In the genomic region with DNA sequence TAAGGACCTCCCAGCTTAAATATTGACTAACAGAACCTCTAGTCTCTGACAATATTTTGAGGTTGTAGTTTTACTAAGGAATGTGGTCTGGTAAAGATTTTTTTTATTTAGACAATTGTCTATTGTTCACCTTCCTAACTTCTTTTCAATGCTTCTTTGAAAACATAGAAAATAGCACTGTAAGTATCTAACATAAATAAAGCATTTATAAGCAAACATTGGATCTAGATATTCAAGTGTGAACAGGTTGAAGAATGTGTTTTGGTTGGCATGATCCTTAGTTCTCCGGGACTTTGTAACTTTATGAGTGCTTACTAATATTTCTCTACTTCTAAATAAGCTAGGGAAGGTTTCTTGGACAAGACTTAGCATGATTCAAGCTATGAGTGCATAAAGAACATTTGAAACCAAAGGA, we compare ENCODE assay signal across 1 cellular context.
TF ChIP-seq lines count a peak whose summit lies in the region.

No MANE protein-coding gene starts in this region.

TF ChIP-seq in H1, 55 proteins besides CTCF, POLR2A, EP300 and RAD21:
- TF ChIP-seq CBX8 (IDR thresholded peaks at IDR 0.05; ENCODE audit: borderline replicate concordance, low read depth, low read length) = no peak
- TF ChIP-seq CBX5 (IDR thresholded peaks at IDR 0.05; ENCODE audit: low read depth, low read length) = no peak
- no peak for TF ChIP-seq EZH2 (IDR thresholded peaks at IDR 0.05; ENCODE audit: low read depth, low read length, severe bottlenecking)
- TF ChIP-seq BACH1 (IDR thresholded peaks at IDR 0.05; ENCODE audit: low read length) = no peak
- TF ChIP-seq SRF (IDR thresholded peaks at IDR 0.05; ENCODE audit: low read depth, low read length) = no peak
- TF ChIP-seq, protein P1, sequence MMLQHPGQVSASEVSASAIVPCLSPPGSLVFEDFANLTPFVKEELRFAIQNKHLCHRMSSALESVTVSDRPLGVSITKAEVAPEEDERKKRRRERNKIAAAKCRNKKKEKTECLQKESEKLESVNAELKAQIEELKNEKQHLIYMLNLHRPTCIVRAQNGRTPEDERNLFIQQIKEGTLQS (IDR thresholded peaks at IDR 0.05; ENCODE audit: insufficient read depth, low read depth, low read length) = no peak
- TF ChIP-seq GTF2F1 (IDR thresholded peaks at IDR 0.05; ENCODE audit: borderline replicate concordance, low read depth, low read length) = no peak
- TF ChIP-seq GABPA (IDR thresholded peaks at IDR 0.05; ENCODE audit: borderline replicate concordance, insufficient read depth, low read length) = no peak
- TF ChIP-seq SAP30 (IDR thresholded peaks at IDR 0.05; ENCODE audit: insufficient read depth, insufficient replicate concordance, low read length) = no peak
- no peak for TF ChIP-seq TAF1 (IDR thresholded peaks at IDR 0.05; ENCODE audit: low read depth, low read length)
- no peak for TF ChIP-seq YY1 (IDR thresholded peaks at IDR 0.05; ENCODE audit: low read depth, low read length)
- TF ChIP-seq, protein P2, sequence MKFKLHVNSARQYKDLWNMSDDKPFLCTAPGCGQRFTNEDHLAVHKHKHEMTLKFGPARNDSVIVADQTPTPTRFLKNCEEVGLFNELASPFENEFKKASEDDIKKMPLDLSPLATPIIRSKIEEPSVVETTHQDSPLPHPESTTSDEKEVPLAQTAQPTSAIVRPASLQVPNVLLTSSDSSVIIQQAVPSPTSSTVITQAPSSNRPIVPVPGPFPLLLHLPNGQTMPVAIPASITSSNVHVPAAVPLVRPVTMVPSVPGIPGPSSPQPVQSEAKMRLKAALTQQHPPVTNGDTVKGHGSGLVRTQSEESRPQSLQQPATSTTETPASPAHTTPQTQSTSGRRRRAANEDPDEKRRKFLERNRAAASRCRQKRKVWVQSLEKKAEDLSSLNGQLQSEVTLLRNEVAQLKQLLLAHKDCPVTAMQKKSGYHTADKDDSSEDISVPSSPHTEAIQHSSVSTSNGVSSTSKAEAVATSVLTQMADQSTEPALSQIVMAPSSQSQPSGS (IDR thresholded peaks at IDR 0.05; ENCODE audit: low read length) = no peak
- no peak for TF ChIP-seq CTBP2 (IDR thresholded peaks at IDR 0.05; ENCODE audit: borderline replicate concordance, insufficient read depth, insufficient read length, low read length)
- TF ChIP-seq, protein P3, sequence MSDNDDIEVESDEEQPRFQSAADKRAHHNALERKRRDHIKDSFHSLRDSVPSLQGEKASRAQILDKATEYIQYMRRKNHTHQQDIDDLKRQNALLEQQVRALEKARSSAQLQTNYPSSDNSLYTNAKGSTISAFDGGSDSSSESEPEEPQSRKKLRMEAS (IDR thresholded peaks at IDR 0.05) = no peak
- TF ChIP-seq RBBP5 (IDR thresholded peaks at IDR 0.05; ENCODE audit: borderline replicate concordance, low read depth, low read length) = no peak
- TF ChIP-seq BRCA1 (IDR thresholded peaks at IDR 0.05; ENCODE audit: low read depth, low read length) = no peak
